1 cellular context compared by ENCODE assay signal in genomic region chr1:1573843-1574720, GRCh38.
TF ChIP-seq lines count a peak whose summit lies in the region.

No MANE protein-coding gene starts in this region.

TF ChIP-seq in K562, 482 proteins besides CTCF, POLR2A, EP300 and RAD21 (continued from another document):
- TF ChIP-seq, protein P1, sequence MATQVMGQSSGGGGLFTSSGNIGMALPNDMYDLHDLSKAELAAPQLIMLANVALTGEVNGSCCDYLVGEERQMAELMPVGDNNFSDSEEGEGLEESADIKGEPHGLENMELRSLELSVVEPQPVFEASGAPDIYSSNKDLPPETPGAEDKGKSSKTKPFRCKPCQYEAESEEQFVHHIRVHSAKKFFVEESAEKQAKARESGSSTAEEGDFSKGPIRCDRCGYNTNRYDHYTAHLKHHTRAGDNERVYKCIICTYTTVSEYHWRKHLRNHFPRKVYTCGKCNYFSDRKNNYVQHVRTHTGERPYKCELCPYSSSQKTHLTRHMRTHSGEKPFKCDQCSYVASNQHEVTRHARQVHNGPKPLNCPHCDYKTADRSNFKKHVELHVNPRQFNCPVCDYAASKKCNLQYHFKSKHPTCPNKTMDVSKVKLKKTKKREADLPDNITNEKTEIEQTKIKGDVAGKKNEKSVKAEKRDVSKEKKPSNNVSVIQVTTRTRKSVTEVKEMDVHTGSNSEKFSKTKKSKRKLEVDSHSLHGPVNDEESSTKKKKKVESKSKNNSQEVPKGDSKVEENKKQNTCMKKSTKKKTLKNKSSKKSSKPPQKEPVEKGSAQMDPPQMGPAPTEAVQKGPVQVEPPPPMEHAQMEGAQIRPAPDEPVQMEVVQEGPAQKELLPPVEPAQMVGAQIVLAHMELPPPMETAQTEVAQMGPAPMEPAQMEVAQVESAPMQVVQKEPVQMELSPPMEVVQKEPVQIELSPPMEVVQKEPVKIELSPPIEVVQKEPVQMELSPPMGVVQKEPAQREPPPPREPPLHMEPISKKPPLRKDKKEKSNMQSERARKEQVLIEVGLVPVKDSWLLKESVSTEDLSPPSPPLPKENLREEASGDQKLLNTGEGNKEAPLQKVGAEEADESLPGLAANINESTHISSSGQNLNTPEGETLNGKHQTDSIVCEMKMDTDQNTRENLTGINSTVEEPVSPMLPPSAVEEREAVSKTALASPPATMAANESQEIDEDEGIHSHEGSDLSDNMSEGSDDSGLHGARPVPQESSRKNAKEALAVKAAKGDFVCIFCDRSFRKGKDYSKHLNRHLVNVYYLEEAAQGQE (CRISPR knock-in tag; IDR thresholded peaks at IDR 0.05; ENCODE audit: low read depth), result peak; percentile 44; the same call in 1 of the 2 replicates
- TF ChIP-seq CTBP1 (IDR thresholded peaks at IDR 0.05; ENCODE audit: borderline replicate concordance) (peak; percentile 77), ZNF780A (CRISPR knock-in tag; IDR thresholded peaks at IDR 0.05) (no peak), TCF3 (CRISPR knock-in tag; IDR thresholded peaks at IDR 0.05) (0 out of 2 replicates have a peak, but pooled peaks have one; percentile 3), CHD4 (IDR thresholded peaks at IDR 0.05; ENCODE audit: insufficient read depth, insufficient replicate concordance, low read depth, low read length, poor library complexity, severe bottlenecking) (no peak), PKNOX1 (IDR thresholded peaks at IDR 0.05) (no peak), FOXK2 (conservative IDR thresholded peaks at IDR 0.05 in 1 of 2, IDR thresholded peaks at IDR 0.05 in 1 of 2; ENCODE audit: low read depth in 2 of 2) (peak; percentile 75 to 76), HNRNPLL (IDR thresholded peaks at IDR 0.05; ENCODE audit: low read depth, low read length, poor library complexity, severe bottlenecking) (peak; percentile 47), POLR2G (IDR thresholded peaks at IDR 0.05; ENCODE audit: low read depth, low read length) (peak; percentile 95), MCM3 (IDR thresholded peaks at IDR 0.05) (no peak), TEAD4 (IDR thresholded peaks at IDR 0.05; ENCODE audit: low read length) (no peak), TEAD4 (CRISPR knock-in tag; IDR thresholded peaks at IDR 0.05; ENCODE audit: borderline replicate concordance) (0 out of 2 replicates have a peak, but pooled peaks have one; percentile 11), MYC (IDR thresholded peaks at IDR 0.05; ENCODE audit: low read depth, low read length) (peak; percentile 84), MYC (CRISPR knock-in tag; IDR thresholded peaks at IDR 0.05; ENCODE audit: borderline replicate concordance, low read depth) (peak; percentile 80; the same call in 1 of the 2 replicates)
